ENCODE assay signal across 1 cellular context in genomic region chr10:7818295-7819125, GRCh38.
A peak's percentile ranks its signal among the peaks of the same experiment; 100 is the strongest.
TF ChIP-seq lines count a peak whose summit lies in the region.

Gene TAF3 (plus strand): TSS chr10:7818505. CDS start chr10:7818710, 205 bp downstream.

TF ChIP-seq in HCT116, 20 proteins besides CTCF, POLR2A, EP300 and RAD21 (continued from another document):
- TF ChIP-seq EGR1 (IDR thresholded peaks at IDR 0.05; ENCODE audit: low read depth): peak; percentile 62
- TF ChIP-seq REST (IDR thresholded peaks at IDR 0.05; ENCODE audit: low read depth): no peak
